In the genomic region with DNA sequence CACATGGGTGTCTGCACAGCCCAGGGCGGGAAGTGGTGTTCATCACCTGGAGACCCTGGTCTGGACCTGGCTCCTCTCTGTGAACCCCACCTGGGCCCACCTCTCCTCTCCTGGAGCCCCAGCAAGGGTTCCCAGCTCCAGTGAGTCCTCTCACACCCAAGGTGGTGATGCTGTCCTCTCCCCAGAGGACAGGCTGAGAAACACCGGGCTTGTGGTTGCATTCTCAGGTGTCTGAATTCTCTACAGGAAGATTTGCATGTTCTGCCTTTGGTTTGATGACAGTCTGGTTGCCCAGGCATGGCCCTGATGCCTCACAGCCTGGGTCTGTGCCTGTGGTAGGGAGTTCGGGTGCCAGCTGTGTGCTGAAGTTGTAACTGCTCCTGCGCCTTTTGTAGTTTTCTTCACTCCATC, we compare ENCODE assay signal across 13 cellular contexts. TPM values are rescaled to one million over a fixed set of nuclear protein-coding genes. Genes with fewer than 3 reads are reported as not detected.
DNase-seq lines count a peak whose midpoint lies in the region; ATAC-seq, FAIRE-seq and TF ChIP-seq lines count a peak whose summit lies in the region.
"Had no signal": no experiment of that assay in that cellular context is flagged by ENCODE, and none has a peak within 500 bp of the region (broad histone marks: within the 10 kb centered on the region; RNA-seq: fewer than 3 reads in every experiment).

No MANE protein-coding gene starts in this region.

- no peak overlapping the region for H2BK12ac ChIP-seq in H1 (ENCODE audit: low read depth, low read length)

- no peaks in the 10 kb centered on the region for H3F3A ChIP-seq in Loucy (ENCODE audit: low read depth)

- no peak for DNase-seq in activated naive CD8-positive, alpha-beta T cell treated with anti-CD3 and anti-CD28 coated beads for 36 hours
- no peak for DNase-seq in H1 (ENCODE audit: low read depth in 1 of 2, low spot score in 2 of 2)
- peak; percentile 48 for DNase-seq in sciatic nerve (ENCODE audit: low spot score)
- DNase-seq in C1 segment of cervical spinal cord (lab: John Stamatoyannopoulos, UW): no peak
- DNase-seq in NCI-H748 treated with DMSO at 0.1 percent for 48 hours (lab: John Stamatoyannopoulos, UW): no peak

- H3K14ac ChIP-seq in H1 (ENCODE audit: insufficient read length): no peak overlapping the region

- peak overlapping the region; percentile 71; the same call in 1 of the 2 replicates for H2BK5ac ChIP-seq in H1 (ENCODE audit: low read depth, low read length)

- H3K23me2 ChIP-seq in H1 (ENCODE audit: low read depth, low read length): peaks cover 8% of the 10 kb centered on the region; the same call in 1 of the 2 replicates

- H2BK20ac ChIP-seq in H1 (ENCODE audit: low read length): no peak overlapping the region

- no peak overlapping the region for H3K56ac ChIP-seq in H1 (replicated peaks; ENCODE audit: insufficient read length, low read depth, low read length)

- no peak overlapping the region for H2BK15ac ChIP-seq in H1 (ENCODE audit: low read length)

- no peak for TF ChIP-seq EP300 in H1 (IDR thresholded peaks at IDR 0.05; ENCODE audit: borderline replicate concordance in 1 of 2, low read depth in 2 of 2, low read length in 2 of 2)

- H3K23ac ChIP-seq in H1 (ENCODE audit: insufficient read length): no peak overlapping the region

- H3K18ac ChIP-seq in H1 (ENCODE audit: extremely low read depth, low read length): no peak overlapping the region

- no peak overlapping the region for H4K91ac ChIP-seq in H1 (replicated peaks; ENCODE audit: insufficient read length, low read length)

- H3K4me3 Mint-ChIP-seq in activated naive CD8-positive, alpha-beta T cell: peak overlapping the region; percentile 14
- no peak overlapping the region for H3K4me3 Mint-ChIP-seq in activated naive CD8-positive, alpha-beta T cell treated with anti-CD3 and anti-CD28 coated beads for 36 hours
- H3K4me3 Mint-ChIP-seq: activated T-helper 1 cell treated with anti-CD3 and anti-CD28 coated beads, Interleukin-12 subunit alpha, Interleukin-12 subunit beta, Interleukin-2, Interleukin-4 antibody, amounts not matched to agents 30 ng/mL and 10 ng/mL and 1 ng/mL, durations not matched to agents 14 hours and 24 hours and 36 hours had no signal

- H3K4me1 Mint-ChIP-seq in activated naive CD8-positive, alpha-beta T cell (ENCODE audit: low read depth): peaks cover 60% of the 10 kb centered on the region
- H3K4me1 Mint-ChIP-seq in activated naive CD8-positive, alpha-beta T cell treated with anti-CD3 and anti-CD28 coated beads for 36 hours: peaks cover 45% of the 10 kb centered on the region

- H3K4ac ChIP-seq in H1 (replicated peaks; ENCODE audit: insufficient read length, low read depth, low read length): no peak overlapping the region

- peaks cover 56% of the 10 kb centered on the region for H4K20me1 ChIP-seq in Loucy (ENCODE audit: insufficient read depth, low read length, poor library complexity, severe bottlenecking)
- peaks cover 36 to 37% of the 10 kb centered on the region in 2 experiments for H4K20me1 ChIP-seq in H1 (replicated peaks in 1 of 2; ENCODE audit: control insufficient read depth in 1 of 2, insufficient read depth in 2 of 2, low read length in 2 of 2)

- H3K27ac Mint-ChIP-seq in activated naive CD8-positive, alpha-beta T cell: no peak overlapping the region
- no peak overlapping the region for H3K27ac Mint-ChIP-seq in activated naive CD8-positive, alpha-beta T cell treated with anti-CD3 and anti-CD28 coated beads for 36 hours
- H3K27ac Mint-ChIP-seq: activated T-helper 1 cell treated with anti-CD3 and anti-CD28 coated beads, Interleukin-12 subunit alpha, Interleukin-12 subunit beta, Interleukin-2, Interleukin-4 antibody, amounts not matched to agents 30 ng/mL and 10 ng/mL and 1 ng/mL, durations not matched to agents 14 hours and 24 hours and 36 hours had no signal

- no peaks in the 10 kb centered on the region for H3K9me2 ChIP-seq in Loucy (replicated peaks; ENCODE audit: low read depth, low read length)

- ATAC-seq in sciatic nerve: no peak
- no peak for ATAC-seq in GM19455 (IDR thresholded peaks at IDR 0.05; ENCODE audit: unreplicated experiment)
- ATAC-seq: activated CD4-positive, CD25-positive, alpha-beta regulatory T cell treated with anti-CD3 and anti-CD28 coated beads, Interleukin-2, amount 50 U/mL, for 24 hours; left lobe of liver had no signal

- TF ChIP-seq RAD21 in H1 (IDR thresholded peaks at IDR 0.05 in 1 of 2, conservative IDR thresholded peaks at IDR 0.05 in 1 of 2; ENCODE audit: low read depth in 2 of 2, low read length in 2 of 2): no peak

- peak overlapping the region; percentile 28; the same call in 1 of the 2 replicates for H4K8ac ChIP-seq in H1 (ENCODE audit: extremely low read depth, insufficient read depth, low read length)

- POLR2A ChIA-PET in H1 (lab: Charles Lee; ENCODE audit: partially characterized antibody): interaction anchor here (1.1 to 1.6 kb wide), 2 partner anchors 14 to 39 kb away, joined by 3 to 5 read pairs; no protein-coding TSS in a partner anchor

- peaks cover 11% of the 10 kb centered on the region; the same call in 1 of the 2 replicates for H3K36me3 ChIP-seq in Loucy (ENCODE audit: insufficient read depth, low read length)
- H3K36me3 ChIP-seq in H1 (ENCODE audit: control insufficient read depth in 2 of 4, insufficient read depth in 4 of 4, low read length in 3 of 4): peaks cover 0 to 15% (median 2%) of the 10 kb centered on the region in 4 experiments; a peak in 3 of 8 replicates
- H3K36me3 ChIP-seq: cardiac muscle cell had no signal

- H2AFZ ChIP-seq in Loucy (ENCODE audit: low read length): no peak overlapping the region
- no peak overlapping the region for H2AFZ ChIP-seq in H1 (ENCODE audit: low read length)

- peaks cover 44% of the 10 kb centered on the region for H3K4me1 ChIP-seq in Loucy (ENCODE audit: insufficient read depth, low read length, poor library complexity, severe bottlenecking)
- peaks cover 9 to 30% (median 19%) of the 10 kb centered on the region in 4 experiments for H3K4me1 ChIP-seq in H1 (replicated peaks in 1 of 4; ENCODE audit: control insufficient read depth in 3 of 4, insufficient read depth in 4 of 4, low read length in 3 of 4)

- no peak for TF ChIP-seq POLR2A in H1 (IDR thresholded peaks at IDR 0.05; ENCODE audit: control extremely low read depth in 1 of 2, low read depth in 2 of 2, low read length in 2 of 2)

- H3K4me3 ChIP-seq in Loucy (ENCODE audit: low read length, poor library complexity, severe bottlenecking) (peak overlapping the region; percentile 42), H1 (ENCODE audit: extremely low read depth in 1 of 4, insufficient read depth in 2 of 4, low read depth in 3 of 4, low read length in 4 of 4) (no peak overlapping the region)
- H3K4me3 ChIP-seq: cardiac muscle cell had no signal

- CTCF ChIA-PET in H1 (lab: Charles Lee; ENCODE audit: partially characterized antibody): interaction anchor here (0.8 kb wide), 1 partner anchor 59 kb away, joined by 3 read pairs; no protein-coding TSS in a partner anchor

- 96% methylated on average over 4 of the region's 4 CpGs; no CpG with 5 or more reads in 1 of the 2 experiments for WGBS in H1 (ENCODE audit: extremely low coverage in 1 of 2, insufficient coverage in 1 of 2, insufficient read length in 1 of 2, insufficient replicate concordance in 2 of 2, low coverage in 1 of 2, low lambda C conversion rate in 2 of 2, missing lambda C conversion rate in 1 of 2), 2 experiments

- no peak overlapping the region for H2AK5ac ChIP-seq in H1 (ENCODE audit: low read depth, low read length)

- no peak for TF ChIP-seq CTCF in Loucy (conservative IDR thresholded peaks at IDR 0.05; ENCODE audit: low read length)
- no peak for TF ChIP-seq CTCF in H1 (IDR thresholded peaks at IDR 0.05; ENCODE audit: control extremely low read depth in 1 of 3, insufficient read depth in 1 of 3, low read depth in 1 of 3, low read length in 3 of 3)

- FAIRE-seq in H1 (lab: Jason Lieb, UNC): no peak
- FAIRE-seq: urothelium cell line had no signal

- H3K27ac ChIP-seq in H1 (ENCODE audit: low read depth, low read length): no peak overlapping the region

- H3K79me2 ChIP-seq in Loucy (ENCODE audit: insufficient read depth, low read length) (peaks cover 82% of the 10 kb centered on the region), H1 (ENCODE audit: control insufficient read depth in 1 of 2, insufficient read depth in 2 of 2, low read length in 2 of 2) (peaks cover 41 to 84% of the 10 kb centered on the region in 2 experiments)

- H3K27me3 ChIP-seq in Loucy (ENCODE audit: insufficient read depth, low read length, poor library complexity, severe bottlenecking) (no peaks in the 10 kb centered on the region), H1 (replicated peaks in 1 of 4; ENCODE audit: control insufficient read depth in 3 of 4, extremely low read depth in 1 of 4, insufficient read depth in 3 of 4, low read length in 3 of 4) (no peaks in the 10 kb centered on the region)
- H3K27me3 ChIP-seq: cardiac muscle cell had no signal

- H3K9me3 ChIP-seq in Loucy (ENCODE audit: insufficient read depth, low read depth, low read length): no peaks in the 10 kb centered on the region
- H3K9me3 ChIP-seq in H1 (ENCODE audit: insufficient read depth in 2 of 2, low read depth in 1 of 2, low read length in 1 of 2): no peaks in the 10 kb centered on the region

- H3K9me3 Mint-ChIP-seq in activated naive CD8-positive, alpha-beta T cell (ENCODE audit: low read depth): no peaks in the 10 kb centered on the region
- H3K9me3 Mint-ChIP-seq in activated naive CD8-positive, alpha-beta T cell treated with anti-CD3 and anti-CD28 coated beads for 36 hours: no peaks in the 10 kb centered on the region
- H3K9me3 Mint-ChIP-seq: activated T-helper 1 cell treated with anti-CD3 and anti-CD28 coated beads, Interleukin-12 subunit alpha, Interleukin-12 subunit beta, Interleukin-2, Interleukin-4 antibody, amounts not matched to agents 30 ng/mL and 10 ng/mL and 1 ng/mL, durations not matched to agents 14 hours and 24 hours and 36 hours had no signal

- H3K79me1 ChIP-seq in H1 (ENCODE audit: low read depth, low read length): peaks cover 32% of the 10 kb centered on the region

- H2BK120ac ChIP-seq in H1 (replicated peaks; ENCODE audit: low read depth, low read length): no peak overlapping the region

- no peaks in the 10 kb centered on the region for H3K27me3 Mint-ChIP-seq in activated naive CD8-positive, alpha-beta T cell
- H3K27me3 Mint-ChIP-seq in activated naive CD8-positive, alpha-beta T cell treated with anti-CD3 and anti-CD28 coated beads for 36 hours: no peaks in the 10 kb centered on the region

- H3K4me2 ChIP-seq in Loucy (ENCODE audit: low read depth, low read length, poor library complexity, severe bottlenecking) (peak overlapping the region; percentile 96), H1 (ENCODE audit: insufficient read depth in 1 of 2, low read depth in 2 of 2, low read length in 2 of 2) (no peak overlapping the region)

- no peaks in the 10 kb centered on the region for H3K36me3 Mint-ChIP-seq in activated naive CD8-positive, alpha-beta T cell
- H3K36me3 Mint-ChIP-seq in activated naive CD8-positive, alpha-beta T cell treated with anti-CD3 and anti-CD28 coated beads for 36 hours: peaks cover 9% of the 10 kb centered on the region

- intact Hi-C loops in sciatic nerve (cut with DNase I): no loop called here

- peak overlapping the region; percentile 30 for H3K9ac ChIP-seq in Loucy (ENCODE audit: low read depth, low read length, poor library complexity, severe bottlenecking)
- H3K9ac ChIP-seq in H1 (replicated peaks in 1 of 4; ENCODE audit: extremely low read depth in 1 of 4, low read depth in 3 of 4, low read length in 3 of 4): no peak overlapping the region; a peak in 2 of 7 replicates

- no peak overlapping the region for H4K5ac ChIP-seq in H1 (ENCODE audit: insufficient read length, low read depth, low read length)

RNA-seq across cellular contexts. Expression of gene MAEA, which starts 3.8 kb away (rescaled TPM):
- total RNA-seq in activated naive CD8-positive, alpha-beta T cell treated with anti-CD3 and anti-CD28 coated beads for 36 hours: 10 to 100 TPM; 51.3 to 53.2 TPM
- total RNA-seq in H1 (2021; fragmentation: NEBNext Ultra II Directional; extraction: Animal tissue kit (Norgen Biotek cat#: 25700)): 75.3 and 75.8 TPM in 2 replicates
- polyA plus RNA-seq in H1 (2011; rRNA removed): 133 and 166 TPM in 2 replicates
- 136 TPM for polyA plus RNA-seq in H1 (2011; cell fraction: cytosol; rRNA removed)
- 178 TPM for polyA plus RNA-seq in H1 (2011; cell fraction: nucleus; rRNA removed)
- polyA plus RNA-seq in H1 (2012, experiment 1 of 2): 65.1 to 86.6 TPM (median 84.3 TPM) in 4 replicates
- polyA plus RNA-seq in H1 (2012, experiment 2 of 2): 68.5 TPM
- polyA plus RNA-seq in H1 (2013, experiment 1 of 2): 51.3 TPM
- polyA plus RNA-seq in H1 (2013, experiment 2 of 2): 48.3 TPM
- polyA minus RNA-seq in H1 (2011; rRNA and poly(A)+ RNA removed): 55.7 and 65.9 TPM in 2 replicates
- polyA minus RNA-seq in H1 (2011; cell fraction: cytosol; rRNA and poly(A)+ RNA removed): 67.3 TPM
- 68.6 TPM for polyA minus RNA-seq in H1 (2011; cell fraction: nucleus; rRNA and poly(A)+ RNA removed)
- total RNA-seq in sciatic nerve: 68.6 TPM

RNA-seq across cellular contexts. Expression of gene CTBP1, which starts 44.6 kb away (rescaled TPM):
- 100 to 1,000 TPM; 135 to 141 TPM for total RNA-seq in activated naive CD8-positive, alpha-beta T cell treated with anti-CD3 and anti-CD28 coated beads for 36 hours
- 128 and 132 TPM in 2 replicates for total RNA-seq in H1 (2021; fragmentation: NEBNext Ultra II Directional; extraction: Animal tissue kit (Norgen Biotek cat#: 25700))
- polyA plus RNA-seq in H1 (2011; rRNA removed): 185 and 308 TPM in 2 replicates
- polyA plus RNA-seq in H1 (2011; cell fraction: cytosol; rRNA removed): 211 TPM
- 631 TPM for polyA plus RNA-seq in H1 (2011; cell fraction: nucleus; rRNA removed)
- polyA plus RNA-seq in H1 (2012, experiment 1 of 2): 85.5 to 186 TPM (median 163 TPM) in 4 replicates
- polyA plus RNA-seq in H1 (2012, experiment 2 of 2): 85.3 TPM
- polyA plus RNA-seq in H1 (2013, experiment 1 of 2): 72.7 TPM
- 71.3 TPM for polyA plus RNA-seq in H1 (2013, experiment 2 of 2)
- 83.5 and 84.0 TPM in 2 replicates for polyA minus RNA-seq in H1 (2011; rRNA and poly(A)+ RNA removed)
- polyA minus RNA-seq in H1 (2011; cell fraction: cytosol; rRNA and poly(A)+ RNA removed): 128 TPM
- polyA minus RNA-seq in H1 (2011; cell fraction: nucleus; rRNA and poly(A)+ RNA removed): 95.0 TPM
- total RNA-seq in sciatic nerve: 143 TPM

RNA-seq across cellular contexts. Expression of gene UVSSA, which starts 53.5 kb away (rescaled TPM):
- total RNA-seq in activated naive CD8-positive, alpha-beta T cell treated with anti-CD3 and anti-CD28 coated beads for 36 hours: 10 to 100 TPM; 13.2 to 14.1 TPM
- total RNA-seq in H1 (2021; fragmentation: NEBNext Ultra II Directional; extraction: Animal tissue kit (Norgen Biotek cat#: 25700)): 19.0 and 19.4 TPM in 2 replicates
- polyA plus RNA-seq in H1 (2011; rRNA removed): 14.5 and 21.1 TPM in 2 replicates
- 14.8 TPM for polyA plus RNA-seq in H1 (2011; cell fraction: cytosol; rRNA removed)
- polyA plus RNA-seq in H1 (2011; cell fraction: nucleus; rRNA removed): 106 TPM
- 17.0 to 21.8 TPM (median 19.1 TPM) in 4 replicates for polyA plus RNA-seq in H1 (2012, experiment 1 of 2)
- polyA plus RNA-seq in H1 (2012, experiment 2 of 2): 2.3 TPM
- polyA plus RNA-seq in H1 (2013, experiment 1 of 2): 9.4 TPM
- polyA plus RNA-seq in H1 (2013, experiment 2 of 2): 8.0 TPM
- polyA minus RNA-seq in H1 (2011; rRNA and poly(A)+ RNA removed): 7.8 and 8.3 TPM in 2 replicates
- 13.4 TPM for polyA minus RNA-seq in H1 (2011; cell fraction: cytosol; rRNA and poly(A)+ RNA removed)
- polyA minus RNA-seq in H1 (2011; cell fraction: nucleus; rRNA and poly(A)+ RNA removed): 25.9 TPM
- total RNA-seq in sciatic nerve: 33.5 TPM
